In genomic region chr5:54523534-54523933, GRCh38 we compare ENCODE assay signal across 12 cellular contexts. TPM values are rescaled to one million over a fixed set of nuclear protein-coding genes. Genes with fewer than 3 reads are reported as not detected.
DNase-seq lines count a peak whose midpoint lies in the region; TF ChIP-seq lines count a peak whose summit lies in the region.
"Had no signal": no experiment of that assay in that cellular context is flagged by ENCODE, and none has a peak within 500 bp of the region (broad histone marks: within the 10 kb centered on the region; RNA-seq: fewer than 3 reads in every experiment).

No MANE protein-coding gene starts in this region.

- no peak overlapping the region for H4K91ac ChIP-seq in trophoblast cell (ENCODE audit: low read depth, low read length)

- H3K4me2 ChIP-seq in trophoblast cell (ENCODE audit: low read length), result no peak overlapping the region

- H4K12ac ChIP-seq in trophoblast cell (ENCODE audit: low read depth, low read length), result no peak overlapping the region

- peaks cover 82 to 99% (median 91%) of the 10 kb centered on the region in 4 donors for H3K4me1 ChIP-seq in esophagus muscularis mucosa
- H3K4me1 ChIP-seq in trophoblast cell (ENCODE audit: control insufficient read depth in 1 of 2, insufficient read depth in 2 of 2, low read length in 2 of 2), result peaks cover 15 to 19% of the 10 kb centered on the region in 2 experiments

- no peak overlapping the region for H2AFZ ChIP-seq in trophoblast cell (ENCODE audit: insufficient read depth, low read length, poor library complexity)

- no peak overlapping the region for H3K14ac ChIP-seq in trophoblast cell (ENCODE audit: low read length)

- H3K36me3 ChIP-seq in MG63 (peaks cover 62% of the 10 kb centered on the region), esophagus muscularis mucosa (no peaks in the 10 kb centered on the region), trophoblast cell (ENCODE audit: control insufficient read depth in 1 of 2, insufficient read depth in 2 of 2, low read length in 2 of 2) (peaks cover 7 to 11% of the 10 kb centered on the region in 2 experiments)

- TF ChIP-seq CTCF in AG10803 (conservative IDR thresholded peaks at IDR 0.05; ENCODE audit: low read length) (no peak), esophagus muscularis mucosa (IDR thresholded peaks at IDR 0.05) (no peak)

- H3K27me3 ChIP-seq in MG63 (no peaks in the 10 kb centered on the region), esophagus muscularis mucosa (no peaks in the 10 kb centered on the region), trophoblast cell (ENCODE audit: insufficient read depth, low read length) (no peaks in the 10 kb centered on the region)

- H3K79me1 ChIP-seq in trophoblast cell (ENCODE audit: low read length), result peaks cover 7% of the 10 kb centered on the region

- H3K9ac ChIP-seq in trophoblast cell (ENCODE audit: low read length), result no peak overlapping the region

- no peaks in the 10 kb centered on the region for H3K9me3 ChIP-seq in MG63
- H3K9me3 ChIP-seq in esophagus muscularis mucosa, result no peaks in the 10 kb centered on the region
- H3K9me3 ChIP-seq in trophoblast cell (ENCODE audit: insufficient read depth, low read depth, low read length), result peaks cover 6% of the 10 kb centered on the region

- H2BK12ac ChIP-seq in trophoblast cell (ENCODE audit: low read length), result no peak overlapping the region

- no peak overlapping the region for H2BK5ac ChIP-seq in trophoblast cell (ENCODE audit: low read depth, low read length, poor library complexity)

- no peak overlapping the region for H2BK120ac ChIP-seq in trophoblast cell (ENCODE audit: insufficient read depth, low read length, poor library complexity)

- WGBS in esophagus muscularis mucosa, result 68% methylated on average over 3 of the region's 3 CpGs
- WGBS in trophoblast cell (ENCODE audit: extremely low coverage, insufficient coverage, insufficient read length), result 100% methylated on average over 1 of the region's 3 CpGs

- no peak overlapping the region for H3K23ac ChIP-seq in trophoblast cell (ENCODE audit: low read length)

- H3K4me3 ChIP-seq in AG10803 (ENCODE audit: low read length) (peak overlapping the region; percentile 50), MG63 (peak overlapping the region; percentile 16), esophagus muscularis mucosa (peak overlapping the region in 3 of 4 donors; percentile 12 to 45 (median 15)), trophoblast cell (ENCODE audit: low read depth, low read length) (no peak overlapping the region)

- H3K18ac ChIP-seq in trophoblast cell (ENCODE audit: low read length), result no peak overlapping the region

- no peak overlapping the region for H4K8ac ChIP-seq in trophoblast cell (ENCODE audit: low read depth, low read length)

- peaks cover 22% of the 10 kb centered on the region for H3K79me2 ChIP-seq in trophoblast cell (ENCODE audit: control insufficient read depth, insufficient read depth, low read length, poor library complexity)

- peak overlapping the region; percentile 37 for H3K4ac ChIP-seq in trophoblast cell (ENCODE audit: low read depth, low read length)

- intact Hi-C loops in esophagus muscularis mucosa (cut with DNase I), result no loop called here

- no peak for TF ChIP-seq EP300 in esophagus muscularis mucosa (IDR thresholded peaks at IDR 0.05)

- H2AK5ac ChIP-seq in trophoblast cell (ENCODE audit: low read length), result no peak overlapping the region

- DNase-seq in AG10803 (ENCODE audit: low read depth), result no peak
- no peak for DNase-seq in MG63
- no peak for DNase-seq in esophagus muscularis mucosa (ENCODE audit: extremely low spot score)
- no peak for DNase-seq in trophoblast cell
- no peak for DNase-seq in anterior cingulate cortex (lab: John Stamatoyannopoulos, UW)
- no peak for DNase-seq in NCI-H2107 treated with DMSO at 0.1 percent for 48 hours (lab: John Stamatoyannopoulos, UW; ENCODE audit: unreplicated experiment)
- DNase-seq in activated CD4-positive, alpha-beta T cell treated with anti-CD3 and anti-CD28 coated beads, Interleukin-2, amount 50 U/mL, for 1 hour, result no peak
- DNase-seq in HT-29 (ENCODE audit: low spot score), result no peak
- DNase-seq: GOT3; hippocampal formation; KG1; stimulated activated CD4-positive, alpha-beta T cell treated with anti-CD3 and anti-CD28 coated beads, Interleukin-12 subunit alpha, Interleukin-12 subunit beta, amount 100 ng/mL, for 4 hours had no signal

- no peak for TF ChIP-seq POLR2A in esophagus muscularis mucosa (IDR thresholded peaks at IDR 0.05; ENCODE audit: low read depth)

- peak overlapping the region; percentile 47 to 66 (median 56) for H3K27ac ChIP-seq in esophagus muscularis mucosa (replicated peaks in 1 of 4)
- no peak overlapping the region for H3K27ac ChIP-seq in trophoblast cell (ENCODE audit: low read depth, low read length)

RNA-seq across cellular contexts. Expression of gene SNX18, which starts 6.0 kb away (rescaled TPM):
- 40.1 and 41.3 TPM in 2 replicates for total RNA-seq in MG63 (2014; rRNA removed; shearing (Covaris generic); ENCODE audit: low replicate concordance)
- 10 to 100 TPM; 34.1 to 93.3 (median 57.4) TPM for total RNA-seq in esophagus muscularis mucosa
- 13.2 and 13.6 TPM in 2 replicates for polyA plus RNA-seq in trophoblast cell (2013)
- total RNA-seq in HT-29 (2014; rRNA removed; shearing (Covaris generic)), result 36.1 and 40.4 TPM in 2 replicates
